1 cellular context compared by ENCODE assay signal in genomic region chr17:19348806-19349205, GRCh38.
TF ChIP-seq lines count a peak whose summit lies in the region.

No MANE protein-coding gene starts in this region.

TF ChIP-seq in IMR-90, 13 proteins besides CTCF, POLR2A, EP300 and RAD21 (continued from another document):
- TF ChIP-seq RCOR1 (IDR thresholded peaks at IDR 0.05; ENCODE audit: insufficient replicate concordance, low read length): no peak
- TF ChIP-seq RFX5 (IDR thresholded peaks at IDR 0.05; ENCODE audit: low read depth, low read length): no peak
- no peak for TF ChIP-seq CEBPB (IDR thresholded peaks at IDR 0.05; ENCODE audit: low read depth, low read length)
- no peak for TF ChIP-seq MAZ (IDR thresholded peaks at IDR 0.05; ENCODE audit: borderline replicate concordance, low read depth, low read length)
- TF ChIP-seq USF2 (IDR thresholded peaks at IDR 0.05; ENCODE audit: low read depth, low read length): no peak
- TF ChIP-seq MXI1 (IDR thresholded peaks at IDR 0.05; ENCODE audit: borderline replicate concordance, low read depth, low read length): no peak
- no peak for TF ChIP-seq SMC3 (IDR thresholded peaks at IDR 0.05; ENCODE audit: low read depth, low read length)
- no peak for TF ChIP-seq ELK1 (IDR thresholded peaks at IDR 0.05; ENCODE audit: borderline replicate concordance, low read depth, low read length)
- TF ChIP-seq MAFK (IDR thresholded peaks at IDR 0.05; ENCODE audit: low read depth, low read length): no peak
- TF ChIP-seq FOS (IDR thresholded peaks at IDR 0.05; ENCODE audit: low read depth, low read length): no peak
- no peak for TF ChIP-seq NFE2L2 (IDR thresholded peaks at IDR 0.05; ENCODE audit: low read depth, low read length)
- TF ChIP-seq CHD1 (IDR thresholded peaks at IDR 0.05; ENCODE audit: low read depth, low read length): no peak
TF ChIP-seq in IMR-90: peak in this region for 0.
